Comparison of ENCODE assay signal across 1 cellular context in the genomic region with DNA sequence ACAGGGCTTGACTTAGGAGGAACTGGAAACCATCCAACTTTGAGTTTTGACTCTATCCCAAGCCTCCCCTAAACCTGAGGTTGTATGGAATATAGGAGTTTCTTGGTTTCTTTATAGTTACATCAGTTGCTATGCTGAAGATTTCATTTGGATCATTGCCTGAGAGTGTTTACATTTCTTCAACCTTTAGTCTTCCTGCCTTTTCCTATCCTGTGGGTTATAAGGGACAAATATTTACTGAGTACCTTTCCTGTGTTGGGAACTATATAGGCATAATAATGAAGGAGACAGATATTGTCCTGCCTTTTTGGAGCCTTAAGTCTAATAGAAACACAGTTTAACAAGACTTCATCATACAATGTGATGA.
TF ChIP-seq lines count a peak whose summit lies in the region.

No MANE protein-coding gene starts in this region.

TF ChIP-seq in GM23338, 12 proteins besides CTCF, POLR2A, EP300 and RAD21 (continued from another document):
- TF ChIP-seq, protein P1, sequence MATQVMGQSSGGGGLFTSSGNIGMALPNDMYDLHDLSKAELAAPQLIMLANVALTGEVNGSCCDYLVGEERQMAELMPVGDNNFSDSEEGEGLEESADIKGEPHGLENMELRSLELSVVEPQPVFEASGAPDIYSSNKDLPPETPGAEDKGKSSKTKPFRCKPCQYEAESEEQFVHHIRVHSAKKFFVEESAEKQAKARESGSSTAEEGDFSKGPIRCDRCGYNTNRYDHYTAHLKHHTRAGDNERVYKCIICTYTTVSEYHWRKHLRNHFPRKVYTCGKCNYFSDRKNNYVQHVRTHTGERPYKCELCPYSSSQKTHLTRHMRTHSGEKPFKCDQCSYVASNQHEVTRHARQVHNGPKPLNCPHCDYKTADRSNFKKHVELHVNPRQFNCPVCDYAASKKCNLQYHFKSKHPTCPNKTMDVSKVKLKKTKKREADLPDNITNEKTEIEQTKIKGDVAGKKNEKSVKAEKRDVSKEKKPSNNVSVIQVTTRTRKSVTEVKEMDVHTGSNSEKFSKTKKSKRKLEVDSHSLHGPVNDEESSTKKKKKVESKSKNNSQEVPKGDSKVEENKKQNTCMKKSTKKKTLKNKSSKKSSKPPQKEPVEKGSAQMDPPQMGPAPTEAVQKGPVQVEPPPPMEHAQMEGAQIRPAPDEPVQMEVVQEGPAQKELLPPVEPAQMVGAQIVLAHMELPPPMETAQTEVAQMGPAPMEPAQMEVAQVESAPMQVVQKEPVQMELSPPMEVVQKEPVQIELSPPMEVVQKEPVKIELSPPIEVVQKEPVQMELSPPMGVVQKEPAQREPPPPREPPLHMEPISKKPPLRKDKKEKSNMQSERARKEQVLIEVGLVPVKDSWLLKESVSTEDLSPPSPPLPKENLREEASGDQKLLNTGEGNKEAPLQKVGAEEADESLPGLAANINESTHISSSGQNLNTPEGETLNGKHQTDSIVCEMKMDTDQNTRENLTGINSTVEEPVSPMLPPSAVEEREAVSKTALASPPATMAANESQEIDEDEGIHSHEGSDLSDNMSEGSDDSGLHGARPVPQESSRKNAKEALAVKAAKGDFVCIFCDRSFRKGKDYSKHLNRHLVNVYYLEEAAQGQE (IDR thresholded peaks at IDR 0.05; ENCODE audit: unreplicated experiment): no peak
- TF ChIP-seq EZH2 (IDR thresholded peaks at IDR 0.05; ENCODE audit: low read depth, unreplicated experiment) (no peak), ZNF114 (CRISPR knock-in tag; IDR thresholded peaks at IDR 0.05) (no peak), POLR2AphosphoS5 (IDR thresholded peaks at IDR 0.05; ENCODE audit: low read depth) (no peak), STAT1 (IDR thresholded peaks at IDR 0.05; ENCODE audit: unreplicated experiment) (no peak), JUNB (IDR thresholded peaks at IDR 0.05; ENCODE audit: unreplicated experiment) (no peak), CREB1 (CRISPR knock-in tag; IDR thresholded peaks at IDR 0.05; ENCODE audit: low read depth) (no peak)
- TF ChIP-seq, protein P2, sequence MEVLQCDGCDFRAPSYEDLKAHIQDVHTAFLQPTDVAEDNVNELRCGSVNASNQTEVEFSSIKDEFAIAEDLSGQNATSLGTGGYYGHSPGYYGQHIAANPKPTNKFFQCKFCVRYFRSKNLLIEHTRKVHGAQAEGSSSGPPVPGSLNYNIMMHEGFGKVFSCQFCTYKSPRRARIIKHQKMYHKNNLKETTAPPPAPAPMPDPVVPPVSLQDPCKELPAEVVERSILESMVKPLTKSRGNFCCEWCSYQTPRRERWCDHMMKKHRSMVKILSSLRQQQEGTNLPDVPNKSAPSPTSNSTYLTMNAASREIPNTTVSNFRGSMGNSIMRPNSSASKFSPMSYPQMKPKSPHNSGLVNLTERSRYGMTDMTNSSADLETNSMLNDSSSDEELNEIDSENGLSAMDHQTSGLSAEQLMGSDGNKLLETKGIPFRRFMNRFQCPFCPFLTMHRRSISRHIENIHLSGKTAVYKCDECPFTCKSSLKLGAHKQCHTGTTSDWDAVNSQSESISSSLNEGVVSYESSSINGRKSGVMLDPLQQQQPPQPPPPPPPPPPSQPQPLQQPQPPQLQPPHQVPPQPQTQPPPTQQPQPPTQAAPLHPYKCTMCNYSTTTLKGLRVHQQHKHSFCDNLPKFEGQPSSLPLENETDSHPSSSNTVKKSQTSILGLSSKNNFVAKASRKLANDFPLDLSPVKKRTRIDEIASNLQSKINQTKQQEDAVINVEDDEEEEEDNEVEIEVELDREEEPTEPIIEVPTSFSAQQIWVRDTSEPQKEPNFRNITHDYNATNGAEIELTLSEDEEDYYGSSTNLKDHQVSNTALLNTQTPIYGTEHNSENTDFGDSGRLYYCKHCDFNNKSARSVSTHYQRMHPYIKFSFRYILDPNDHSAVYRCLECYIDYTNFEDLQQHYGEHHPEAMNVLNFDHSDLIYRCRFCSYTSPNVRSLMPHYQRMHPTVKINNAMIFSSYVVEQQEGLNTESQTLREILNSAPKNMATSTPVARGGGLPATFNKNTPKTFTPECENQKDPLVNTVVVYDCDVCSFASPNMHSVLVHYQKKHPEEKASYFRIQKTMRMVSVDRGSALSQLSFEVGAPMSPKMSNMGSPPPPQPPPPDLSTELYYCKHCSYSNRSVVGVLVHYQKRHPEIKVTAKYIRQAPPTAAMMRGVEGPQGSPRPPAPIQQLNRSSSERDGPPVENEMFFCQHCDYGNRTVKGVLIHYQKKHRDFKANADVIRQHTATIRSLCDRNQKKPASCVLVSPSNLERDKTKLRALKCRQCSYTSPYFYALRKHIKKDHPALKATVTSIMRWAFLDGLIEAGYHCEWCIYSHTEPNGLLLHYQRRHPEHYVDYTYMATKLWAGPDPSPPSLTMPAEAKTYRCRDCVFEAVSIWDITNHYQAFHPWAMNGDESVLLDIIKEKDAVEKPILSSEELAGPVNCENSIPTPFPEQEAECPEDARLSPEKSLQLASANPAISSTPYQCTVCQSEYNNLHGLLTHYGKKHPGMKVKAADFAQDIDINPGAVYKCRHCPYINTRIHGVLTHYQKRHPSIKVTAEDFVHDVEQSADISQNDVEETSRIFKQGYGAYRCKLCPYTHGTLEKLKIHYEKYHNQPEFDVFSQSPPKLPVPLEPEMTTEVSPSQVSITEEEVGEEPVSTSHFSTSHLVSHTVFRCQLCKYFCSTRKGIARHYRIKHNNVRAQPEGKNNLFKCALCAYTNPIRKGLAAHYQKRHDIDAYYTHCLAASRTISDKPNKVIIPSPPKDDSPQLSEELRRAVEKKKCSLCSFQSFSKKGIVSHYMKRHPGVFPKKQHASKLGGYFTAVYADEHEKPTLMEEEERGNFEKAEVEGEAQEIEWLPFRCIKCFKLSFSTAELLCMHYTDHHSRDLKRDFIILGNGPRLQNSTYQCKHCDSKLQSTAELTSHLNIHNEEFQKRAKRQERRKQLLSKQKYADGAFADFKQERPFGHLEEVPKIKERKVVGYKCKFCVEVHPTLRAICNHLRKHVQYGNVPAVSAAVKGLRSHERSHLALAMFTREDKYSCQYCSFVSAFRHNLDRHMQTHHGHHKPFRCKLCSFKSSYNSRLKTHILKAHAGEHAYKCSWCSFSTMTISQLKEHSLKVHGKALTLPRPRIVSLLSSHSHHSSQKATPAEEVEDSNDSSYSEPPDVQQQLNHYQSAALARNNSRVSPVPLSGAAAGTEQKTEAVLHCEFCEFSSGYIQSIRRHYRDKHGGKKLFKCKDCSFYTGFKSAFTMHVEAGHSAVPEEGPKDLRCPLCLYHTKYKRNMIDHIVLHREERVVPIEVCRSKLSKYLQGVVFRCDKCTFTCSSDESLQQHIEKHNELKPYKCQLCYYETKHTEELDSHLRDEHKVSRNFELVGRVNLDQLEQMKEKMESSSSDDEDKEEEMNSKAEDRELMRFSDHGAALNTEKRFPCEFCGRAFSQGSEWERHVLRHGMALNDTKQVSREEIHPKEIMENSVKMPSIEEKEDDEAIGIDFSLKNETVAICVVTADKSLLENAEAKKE (CRISPR knock-in tag; IDR thresholded peaks at IDR 0.05): no peak
- TF ChIP-seq, protein P3, sequence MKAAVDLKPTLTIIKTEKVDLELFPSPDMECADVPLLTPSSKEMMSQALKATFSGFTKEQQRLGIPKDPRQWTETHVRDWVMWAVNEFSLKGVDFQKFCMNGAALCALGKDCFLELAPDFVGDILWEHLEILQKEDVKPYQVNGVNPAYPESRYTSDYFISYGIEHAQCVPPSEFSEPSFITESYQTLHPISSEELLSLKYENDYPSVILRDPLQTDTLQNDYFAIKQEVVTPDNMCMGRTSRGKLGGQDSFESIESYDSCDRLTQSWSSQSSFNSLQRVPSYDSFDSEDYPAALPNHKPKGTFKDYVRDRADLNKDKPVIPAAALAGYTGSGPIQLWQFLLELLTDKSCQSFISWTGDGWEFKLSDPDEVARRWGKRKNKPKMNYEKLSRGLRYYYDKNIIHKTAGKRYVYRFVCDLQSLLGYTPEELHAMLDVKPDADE (IDR thresholded peaks at IDR 0.05): no peak
